Comparison of ENCODE assay signal across 11 cellular contexts in the genomic region with DNA sequence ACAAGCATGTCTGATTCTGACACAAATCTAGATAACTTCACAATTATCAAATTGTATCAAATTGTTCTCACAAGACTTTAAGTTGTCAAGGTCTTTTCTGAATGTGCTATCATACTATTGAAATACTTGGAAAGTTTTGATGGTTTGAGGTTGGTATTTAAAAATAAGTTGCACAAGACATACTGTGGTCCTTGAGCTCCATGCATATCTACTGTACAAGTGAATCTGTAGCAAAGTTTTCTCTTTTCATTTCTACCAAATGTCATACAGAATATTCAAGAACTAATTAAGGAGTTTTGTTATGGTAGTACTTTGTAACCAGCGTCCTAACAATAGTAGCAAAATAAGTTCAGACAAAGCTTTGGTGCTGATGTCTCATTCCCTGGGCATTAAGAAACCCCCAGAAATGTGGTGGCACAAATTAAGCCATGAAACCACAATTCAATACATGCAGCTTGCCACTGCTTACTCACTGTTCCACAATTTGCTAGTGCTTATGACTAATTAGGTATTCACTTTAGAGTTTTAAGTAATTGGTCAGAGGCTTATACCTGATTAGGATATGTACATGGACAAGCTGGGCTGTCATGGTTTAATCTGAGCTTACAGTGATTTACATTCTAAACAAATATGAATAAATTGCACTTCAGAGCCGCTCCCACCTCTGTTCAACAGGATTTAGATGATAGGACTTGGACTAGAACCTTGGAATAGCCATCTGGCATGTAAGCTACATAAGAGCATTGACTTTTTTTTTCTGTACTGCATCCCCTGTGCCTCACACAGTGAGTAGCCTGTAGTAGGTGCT. TPM values are rescaled to one million over a fixed set of nuclear protein-coding genes. Genes with fewer than 3 reads are reported as not detected.
A peak's percentile ranks its signal among the peaks of the same experiment; 100 is the strongest.
DNase-seq lines count a peak whose midpoint lies in the region; ATAC-seq and TF ChIP-seq lines count a peak whose summit lies in the region.
"Had no signal": no experiment of that assay in that cellular context is flagged by ENCODE, and none has a peak within 500 bp of the region (broad histone marks: within the 10 kb centered on the region; RNA-seq: fewer than 3 reads in every experiment).

No MANE protein-coding gene starts in this region.

- H3K4me1 Mint-ChIP-seq in activated CD4-positive, alpha-beta T cell treated with anti-CD3 and anti-CD28 coated beads for 36 hours, result peaks cover 41% of the 10 kb centered on the region
- H3K4me1 Mint-ChIP-seq in activated CD4-positive, alpha-beta T cell treated with anti-CD3 and anti-CD28 coated beads, Interleukin-2, amount 10 ng/mL, durations not matched to agents 7 days and 5 days, result peaks cover 6% of the 10 kb centered on the region

- peak overlapping the region; percentile 15 for H3K27ac Mint-ChIP-seq in activated CD4-positive, alpha-beta T cell treated with anti-CD3 and anti-CD28 coated beads for 36 hours
- H3K27ac Mint-ChIP-seq in activated CD4-positive, alpha-beta T cell treated with anti-CD3 and anti-CD28 coated beads, Interleukin-2, amount 10 ng/mL, durations not matched to agents 7 days and 5 days, result no peak overlapping the region
- H3K27ac Mint-ChIP-seq: stimulated activated memory B cell treated with anti-CD40 and anti-IgM and Interleukin-4, amounts not matched to agents 10 μg/mL and 1 μg/mL and 100 μg/mL, for 72 hours had no signal

- H3K36me3 Mint-ChIP-seq in activated CD4-positive, alpha-beta T cell treated with anti-CD3 and anti-CD28 coated beads for 36 hours (ENCODE audit: low read depth), result no peaks in the 10 kb centered on the region
- H3K36me3 Mint-ChIP-seq in activated CD4-positive, alpha-beta T cell treated with anti-CD3 and anti-CD28 coated beads, Interleukin-2, amount 10 ng/mL, durations not matched to agents 7 days and 5 days (ENCODE audit: low read depth), result no peaks in the 10 kb centered on the region
- H3K36me3 Mint-ChIP-seq: naive B cell; stimulated activated memory B cell treated with anti-CD40 and anti-IgM and Interleukin-4, amounts not matched to agents 10 μg/mL and 1 μg/mL and 100 μg/mL, for 72 hours had no signal

- H3K27ac ChIP-seq in brain microvascular endothelial cell, result peak overlapping the region; percentile 34
- H3K27ac ChIP-seq in dorsolateral prefrontal cortex, result no peak overlapping the region
- H3K27ac ChIP-seq: BLaER1 had no signal

- POLR2A ChIA-PET in activated CD4-positive, alpha-beta T cell treated with anti-CD3 and anti-CD28 coated beads for 36 hours (lab: Charles Lee), result interaction anchor here (0.6 to 1.6 kb wide), 4 partner anchors 9 to 452 kb away, joined by 3 to 8 read pairs (median 3); partner anchors contain the start of genes CMSS1 and TBC1D23
- POLR2A ChIA-PET in activated CD4-positive, alpha-beta T cell treated with anti-CD3 and anti-CD28 coated beads, Interleukin-2, amount 10 ng/mL, durations not matched to agents 7 days and 5 days (lab: Charles Lee), result no interaction called here

- DNase-seq in activated CD4-positive, alpha-beta T cell treated with anti-CD3 and anti-CD28 coated beads for 36 hours, result peak; percentile 34
- no peak for DNase-seq in activated CD4-positive, alpha-beta T cell treated with anti-CD3 and anti-CD28 coated beads, Interleukin-2, amount 10 ng/mL, durations not matched to agents 7 days and 5 days
- peak; percentile 100 for DNase-seq in NCI-H82 (lab: John Stamatoyannopoulos, UW)
- peak; percentile 72 for DNase-seq in brain microvascular endothelial cell
- peak; percentile 77 for DNase-seq in skeletal muscle cell (ENCODE audit: low read depth)
- no peak for DNase-seq in left colon
- no peak for DNase-seq in dorsolateral prefrontal cortex
- DNase-seq: naive B cell had no signal

- ATAC-seq in activated CD4-positive, alpha-beta T cell treated with anti-CD3 and anti-CD28 coated beads for 36 hours, result peak; percentile 87
- ATAC-seq in GM18867 (IDR thresholded peaks at IDR 0.05; ENCODE audit: unreplicated experiment), result no peak
- no peak for ATAC-seq in left colon
- ATAC-seq: stimulated activated memory B cell treated with anti-CD40 and anti-IgM and Interleukin-4, amounts not matched to agents 10 μg/mL and 1 μg/mL and 100 μg/mL, for 72 hours had no signal

- in situ Hi-C loops in brain microvascular endothelial cell (cut with HindIII; ENCODE audit: low pct_ligation_motif_present, low sequenced_read_pairs), result loop anchor here (25.0 kb wide), 1 partner anchor 432 kb away; no protein-coding TSS in a partner anchor

- H3K9me3 Mint-ChIP-seq in activated CD4-positive, alpha-beta T cell treated with anti-CD3 and anti-CD28 coated beads for 36 hours (ENCODE audit: low read depth), result no peaks in the 10 kb centered on the region
- H3K9me3 Mint-ChIP-seq in activated CD4-positive, alpha-beta T cell treated with anti-CD3 and anti-CD28 coated beads, Interleukin-2, amount 10 ng/mL, durations not matched to agents 7 days and 5 days, result no peaks in the 10 kb centered on the region
- H3K9me3 Mint-ChIP-seq: naive B cell; stimulated activated memory B cell treated with anti-CD40 and anti-IgM and Interleukin-4, amounts not matched to agents 10 μg/mL and 1 μg/mL and 100 μg/mL, for 72 hours had no signal

- no peak overlapping the region for H3K4me3 Mint-ChIP-seq in activated CD4-positive, alpha-beta T cell treated with anti-CD3 and anti-CD28 coated beads for 36 hours
- no peak overlapping the region for H3K4me3 Mint-ChIP-seq in activated CD4-positive, alpha-beta T cell treated with anti-CD3 and anti-CD28 coated beads, Interleukin-2, amount 10 ng/mL, durations not matched to agents 7 days and 5 days
- H3K4me3 Mint-ChIP-seq: naive B cell; stimulated activated memory B cell treated with anti-CD40 and anti-IgM and Interleukin-4, amounts not matched to agents 10 μg/mL and 1 μg/mL and 100 μg/mL, for 72 hours had no signal

- H3K4me3 ChIP-seq in brain microvascular endothelial cell (ENCODE audit: low read depth, low read length) (no peak overlapping the region), skeletal muscle cell (ENCODE audit: low read depth, low read length) (no peak overlapping the region), dorsolateral prefrontal cortex (no peak overlapping the region)
- H3K4me3 ChIP-seq: BLaER1 had no signal

- no peak for TF ChIP-seq CTCF in brain microvascular endothelial cell (IDR thresholded peaks at IDR 0.05; ENCODE audit: low read depth, low read length, missing control alignments)
- TF ChIP-seq CTCF in dorsolateral prefrontal cortex (IDR thresholded peaks at IDR 0.05 in 54 of 56, conservative IDR thresholded peaks at IDR 0.05 in 2 of 56; ENCODE audit: low read depth in 1 of 56, partially characterized antibody in 56 of 56), result no peak

- H3K27me3 ChIP-seq in brain microvascular endothelial cell (replicated peaks) (no peaks in the 10 kb centered on the region), dorsolateral prefrontal cortex (no peaks in the 10 kb centered on the region)
- H3K27me3 ChIP-seq: BLaER1 had no signal

- intact Hi-C loops in activated CD4-positive, alpha-beta T cell treated with anti-CD3 and anti-CD28 coated beads for 36 hours (cut with DNase I, micrococcal nuclease), result loop anchor here in 1 of 2 experiments (2.0 kb wide), 2 partner anchors 131 to 441 kb away; partner anchors contain the start of genes LNP1 and TOMM70
- intact Hi-C loops in left colon (cut with DNase I, micrococcal nuclease), result no loop called here
- intact Hi-C loops in dorsolateral prefrontal cortex (cut with DNase I), result loop anchor here in 1 of 2 donors (10.0 kb wide), 1 partner anchor 435 kb away; the partner anchor contains the start of gene TFG

- CTCF ChIA-PET in activated CD4-positive, alpha-beta T cell treated with anti-CD3 and anti-CD28 coated beads for 36 hours (lab: Charles Lee), result interaction anchor here (0.8 to 2.0 kb wide), 7 partner anchors 9 to 419 kb away, joined by 3 to 10 read pairs (median 3); partner anchors contain the start of gene TBC1D23
- CTCF ChIA-PET in activated CD4-positive, alpha-beta T cell treated with anti-CD3 and anti-CD28 coated beads, Interleukin-2, amount 10 ng/mL, durations not matched to agents 7 days and 5 days (lab: Charles Lee), result interaction anchor here (0.8 to 1.1 kb wide), 4 partner anchors 9 to 67 kb away, joined by 3 read pairs; partner anchors contain the start of gene TBC1D23

- H3K36me3 ChIP-seq in brain microvascular endothelial cell (replicated peaks), result no peaks in the 10 kb centered on the region
- H3K36me3 ChIP-seq: BLaER1 had no signal

- no peaks in the 10 kb centered on the region for H3K27me3 Mint-ChIP-seq in activated CD4-positive, alpha-beta T cell treated with anti-CD3 and anti-CD28 coated beads for 36 hours
- no peaks in the 10 kb centered on the region for H3K27me3 Mint-ChIP-seq in activated CD4-positive, alpha-beta T cell treated with anti-CD3 and anti-CD28 coated beads, Interleukin-2, amount 10 ng/mL, durations not matched to agents 7 days and 5 days
- H3K27me3 Mint-ChIP-seq: naive B cell; stimulated activated memory B cell treated with anti-CD40 and anti-IgM and Interleukin-4, amounts not matched to agents 10 μg/mL and 1 μg/mL and 100 μg/mL, for 72 hours had no signal

RNA-seq across cellular contexts. Expression of gene TBC1D23, which starts 8.8 kb away (rescaled TPM):
- total RNA-seq in activated CD4-positive, alpha-beta T cell treated with anti-CD3 and anti-CD28 coated beads for 36 hours, result 10 to 100 TPM; 17.6 to 19.4 TPM
- total RNA-seq in activated CD4-positive, alpha-beta T cell treated with anti-CD3 and anti-CD28 coated beads, Interleukin-2, amount 10 ng/mL, durations not matched to agents 7 days and 5 days, result 10 to 100 TPM; 28.2 to 28.6 TPM
- 10 to 100 TPM; 38.2 to 50.9 TPM for total RNA-seq in left colon
- 10 to 100 TPM; 30.8 to 54.2 (median 41.1) TPM for total RNA-seq in dorsolateral prefrontal cortex

Comparison
In these comparisons a context has a peak if more than half of its experiments do, and no peak if none do; other contexts are left out.
1. DNase-seq: peak in activated CD4-positive, alpha-beta T cell treated with anti-CD3 and anti-CD28 coated beads for 36 hours (single experiment), NCI-H82 (single experiment), brain microvascular endothelial cell (single experiment) and skeletal muscle cell (single experiment); none in activated CD4-positive, alpha-beta T cell treated with anti-CD3 and anti-CD28 coated beads, Interleukin-2, amount 10 ng/mL, durations not matched to agents 7 days and 5 days (single experiment), left colon (0 of 2) and dorsolateral prefrontal cortex (0 of 10).